2 cellular contexts compared by ENCODE assay signal in the genomic region with DNA sequence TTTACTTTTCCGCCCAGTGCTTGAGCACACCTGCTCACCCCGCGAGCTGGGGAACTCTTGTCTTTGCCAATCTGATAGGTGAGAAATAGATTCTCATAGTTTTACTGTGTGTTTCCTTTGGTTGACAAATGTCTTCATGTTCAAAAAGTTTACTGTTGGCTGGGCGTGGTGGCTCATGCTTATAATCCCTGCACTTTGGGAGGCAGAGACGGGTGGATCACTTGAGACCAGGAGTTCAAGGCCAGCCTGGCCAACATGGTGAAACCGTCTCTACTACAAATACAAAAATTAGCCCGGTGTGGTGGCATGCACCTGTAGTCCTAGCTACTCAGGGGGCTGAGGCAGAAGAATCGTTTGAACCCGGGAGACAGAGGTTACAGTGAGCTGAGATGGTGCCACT.
A peak's percentile ranks its signal among the peaks of the same experiment; 100 is the strongest.
TF ChIP-seq lines count a peak whose summit lies in the region.

No MANE protein-coding gene starts in this region.

TF ChIP-seq in HepG2, 621 proteins besides CTCF, POLR2A, EP300 and RAD21 (continues in another document):
- TF ChIP-seq KDM2A (CRISPR knock-in tag; IDR thresholded peaks at IDR 0.05; ENCODE audit: borderline replicate concordance, low read depth) (no peak), BRCA1 (CRISPR knock-in tag; IDR thresholded peaks at IDR 0.05) (no peak), RARA (CRISPR knock-in tag; IDR thresholded peaks at IDR 0.05) (peak; percentile 70), CHCHD3 (CRISPR knock-in tag; IDR thresholded peaks at IDR 0.05) (no peak), PHF21A (CRISPR knock-in tag; IDR thresholded peaks at IDR 0.05) (peak; percentile 49; the same call in 1 of the 2 replicates), ZNF549 (CRISPR knock-in tag; IDR thresholded peaks at IDR 0.05) (no peak), NR2F6 (IDR thresholded peaks at IDR 0.05) (peak; percentile 36; the same call in 1 of the 2 replicates), NR2F6 (CRISPR knock-in tag; IDR thresholded peaks at IDR 0.05) (peak; percentile 47; the same call in 1 of the 2 replicates), ZNF20 (CRISPR knock-in tag; IDR thresholded peaks at IDR 0.05) (no peak), POGZ (CRISPR knock-in tag; IDR thresholded peaks at IDR 0.05) (no peak), TAF15 (IDR thresholded peaks at IDR 0.05; ENCODE audit: low read depth, low read length, poor library complexity, severe bottlenecking) (no peak), TCF7 (IDR thresholded peaks at IDR 0.05; ENCODE audit: low read depth) (peak; percentile 40; the same call in 1 of the 2 replicates), ZNF256 (CRISPR knock-in tag; conservative IDR thresholded peaks at IDR 0.05) (no peak), MLLT10 (CRISPR knock-in tag; IDR thresholded peaks at IDR 0.05) (no peak), SRSF9 (IDR thresholded peaks at IDR 0.05; ENCODE audit: borderline replicate concordance, insufficient read depth, low read depth, low read length, poor library complexity, severe bottlenecking) (no peak)
- TF ChIP-seq, protein P1, sequence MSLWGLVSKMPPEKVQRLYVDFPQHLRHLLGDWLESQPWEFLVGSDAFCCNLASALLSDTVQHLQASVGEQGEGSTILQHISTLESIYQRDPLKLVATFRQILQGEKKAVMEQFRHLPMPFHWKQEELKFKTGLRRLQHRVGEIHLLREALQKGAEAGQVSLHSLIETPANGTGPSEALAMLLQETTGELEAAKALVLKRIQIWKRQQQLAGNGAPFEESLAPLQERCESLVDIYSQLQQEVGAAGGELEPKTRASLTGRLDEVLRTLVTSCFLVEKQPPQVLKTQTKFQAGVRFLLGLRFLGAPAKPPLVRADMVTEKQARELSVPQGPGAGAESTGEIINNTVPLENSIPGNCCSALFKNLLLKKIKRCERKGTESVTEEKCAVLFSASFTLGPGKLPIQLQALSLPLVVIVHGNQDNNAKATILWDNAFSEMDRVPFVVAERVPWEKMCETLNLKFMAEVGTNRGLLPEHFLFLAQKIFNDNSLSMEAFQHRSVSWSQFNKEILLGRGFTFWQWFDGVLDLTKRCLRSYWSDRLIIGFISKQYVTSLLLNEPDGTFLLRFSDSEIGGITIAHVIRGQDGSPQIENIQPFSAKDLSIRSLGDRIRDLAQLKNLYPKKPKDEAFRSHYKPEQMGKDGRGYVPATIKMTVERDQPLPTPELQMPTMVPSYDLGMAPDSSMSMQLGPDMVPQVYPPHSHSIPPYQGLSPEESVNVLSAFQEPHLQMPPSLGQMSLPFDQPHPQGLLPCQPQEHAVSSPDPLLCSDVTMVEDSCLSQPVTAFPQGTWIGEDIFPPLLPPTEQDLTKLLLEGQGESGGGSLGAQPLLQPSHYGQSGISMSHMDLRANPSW (CRISPR knock-in tag; IDR thresholded peaks at IDR 0.05; ENCODE audit: borderline replicate concordance): no peak
- TF ChIP-seq, protein P2, sequence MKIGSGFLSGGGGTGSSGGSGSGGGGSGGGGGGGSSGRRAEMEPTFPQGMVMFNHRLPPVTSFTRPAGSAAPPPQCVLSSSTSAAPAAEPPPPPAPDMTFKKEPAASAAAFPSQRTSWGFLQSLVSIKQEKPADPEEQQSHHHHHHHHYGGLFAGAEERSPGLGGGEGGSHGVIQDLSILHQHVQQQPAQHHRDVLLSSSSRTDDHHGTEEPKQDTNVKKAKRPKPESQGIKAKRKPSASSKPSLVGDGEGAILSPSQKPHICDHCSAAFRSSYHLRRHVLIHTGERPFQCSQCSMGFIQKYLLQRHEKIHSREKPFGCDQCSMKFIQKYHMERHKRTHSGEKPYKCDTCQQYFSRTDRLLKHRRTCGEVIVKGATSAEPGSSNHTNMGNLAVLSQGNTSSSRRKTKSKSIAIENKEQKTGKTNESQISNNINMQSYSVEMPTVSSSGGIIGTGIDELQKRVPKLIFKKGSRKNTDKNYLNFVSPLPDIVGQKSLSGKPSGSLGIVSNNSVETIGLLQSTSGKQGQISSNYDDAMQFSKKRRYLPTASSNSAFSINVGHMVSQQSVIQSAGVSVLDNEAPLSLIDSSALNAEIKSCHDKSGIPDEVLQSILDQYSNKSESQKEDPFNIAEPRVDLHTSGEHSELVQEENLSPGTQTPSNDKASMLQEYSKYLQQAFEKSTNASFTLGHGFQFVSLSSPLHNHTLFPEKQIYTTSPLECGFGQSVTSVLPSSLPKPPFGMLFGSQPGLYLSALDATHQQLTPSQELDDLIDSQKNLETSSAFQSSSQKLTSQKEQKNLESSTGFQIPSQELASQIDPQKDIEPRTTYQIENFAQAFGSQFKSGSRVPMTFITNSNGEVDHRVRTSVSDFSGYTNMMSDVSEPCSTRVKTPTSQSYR (CRISPR knock-in tag; IDR thresholded peaks at IDR 0.05; ENCODE audit: borderline replicate concordance): no peak
- TF ChIP-seq, protein P3, sequence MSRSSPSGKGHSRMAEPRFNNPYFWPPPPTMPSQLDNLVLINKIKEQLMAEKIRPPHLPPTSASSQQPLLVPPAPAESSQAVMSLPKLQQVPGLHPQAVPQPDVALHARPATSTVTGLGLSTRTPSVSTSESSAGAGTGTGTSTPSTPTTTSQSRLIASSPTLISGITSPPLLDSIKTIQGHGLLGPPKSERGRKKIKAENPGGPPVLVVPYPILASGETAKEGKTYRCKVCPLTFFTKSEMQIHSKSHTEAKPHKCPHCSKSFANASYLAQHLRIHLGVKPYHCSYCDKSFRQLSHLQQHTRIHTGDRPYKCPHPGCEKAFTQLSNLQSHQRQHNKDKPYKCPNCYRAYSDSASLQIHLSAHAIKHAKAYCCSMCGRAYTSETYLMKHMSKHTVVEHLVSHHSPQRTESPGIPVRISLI (CRISPR knock-in tag; IDR thresholded peaks at IDR 0.05; ENCODE audit: borderline replicate concordance): 0 out of 2 replicates have a peak, but pooled peaks have one; percentile 30
- TF ChIP-seq, protein P4, sequence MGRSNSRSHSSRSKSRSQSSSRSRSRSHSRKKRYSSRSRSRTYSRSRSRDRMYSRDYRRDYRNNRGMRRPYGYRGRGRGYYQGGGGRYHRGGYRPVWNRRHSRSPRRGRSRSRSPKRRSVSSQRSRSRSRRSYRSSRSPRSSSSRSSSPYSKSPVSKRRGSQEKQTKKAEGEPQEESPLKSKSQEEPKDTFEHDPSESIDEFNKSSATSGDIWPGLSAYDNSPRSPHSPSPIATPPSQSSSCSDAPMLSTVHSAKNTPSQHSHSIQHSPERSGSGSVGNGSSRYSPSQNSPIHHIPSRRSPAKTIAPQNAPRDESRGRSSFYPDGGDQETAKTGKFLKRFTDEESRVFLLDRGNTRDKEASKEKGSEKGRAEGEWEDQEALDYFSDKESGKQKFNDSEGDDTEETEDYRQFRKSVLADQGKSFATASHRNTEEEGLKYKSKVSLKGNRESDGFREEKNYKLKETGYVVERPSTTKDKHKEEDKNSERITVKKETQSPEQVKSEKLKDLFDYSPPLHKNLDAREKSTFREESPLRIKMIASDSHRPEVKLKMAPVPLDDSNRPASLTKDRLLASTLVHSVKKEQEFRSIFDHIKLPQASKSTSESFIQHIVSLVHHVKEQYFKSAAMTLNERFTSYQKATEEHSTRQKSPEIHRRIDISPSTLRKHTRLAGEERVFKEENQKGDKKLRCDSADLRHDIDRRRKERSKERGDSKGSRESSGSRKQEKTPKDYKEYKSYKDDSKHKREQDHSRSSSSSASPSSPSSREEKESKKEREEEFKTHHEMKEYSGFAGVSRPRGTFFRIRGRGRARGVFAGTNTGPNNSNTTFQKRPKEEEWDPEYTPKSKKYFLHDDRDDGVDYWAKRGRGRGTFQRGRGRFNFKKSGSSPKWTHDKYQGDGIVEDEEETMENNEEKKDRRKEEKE (IDR thresholded peaks at IDR 0.05): no peak

TF ChIP-seq in endothelial cell of umbilical vein, 7 proteins besides CTCF, POLR2A, EP300 and RAD21:
- TF ChIP-seq JUN (IDR thresholded peaks at IDR 0.05; ENCODE audit: borderline replicate concordance, insufficient read depth, insufficient read length, low read depth) (no peak), FOS (IDR thresholded peaks at IDR 0.05; ENCODE audit: borderline replicate concordance, insufficient read depth, low read length) (no peak), MYC (IDR thresholded peaks at IDR 0.05; ENCODE audit: low read depth, low read length) (no peak), GATA2 (IDR thresholded peaks at IDR 0.05; ENCODE audit: insufficient read depth, insufficient read length, low read depth, low read length) (no peak), EZH2 (IDR thresholded peaks at IDR 0.05; ENCODE audit: borderline replicate concordance, low read depth, low read length, severe bottlenecking) (no peak), POLR2AphosphoS5 (IDR thresholded peaks at IDR 0.05; ENCODE audit: insufficient read depth, low read depth, low read length) (no peak)
- TF ChIP-seq, protein P5, sequence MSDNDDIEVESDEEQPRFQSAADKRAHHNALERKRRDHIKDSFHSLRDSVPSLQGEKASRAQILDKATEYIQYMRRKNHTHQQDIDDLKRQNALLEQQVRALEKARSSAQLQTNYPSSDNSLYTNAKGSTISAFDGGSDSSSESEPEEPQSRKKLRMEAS (IDR thresholded peaks at IDR 0.05; ENCODE audit: insufficient read depth, insufficient read length): no peak
